In genomic region chr4:46922205-46922604, GRCh38 we compare ENCODE assay signal across 36 cellular contexts. TPM values are rescaled to one million over a fixed set of nuclear protein-coding genes. Genes with fewer than 3 reads are reported as not detected.
"Had no signal": no experiment of that assay in that cellular context is flagged by ENCODE, and none has a peak within 500 bp of the region (broad histone marks: within the 10 kb centered on the region; RNA-seq: fewer than 3 reads in every experiment).

No MANE protein-coding gene starts in this region.

- H3K27me3 ChIP-seq: ascending aorta, body of pancreas, breast epithelium had no signal

- H3K36me3 ChIP-seq: ascending aorta, breast epithelium, WERI-Rb-1 had no signal

- H3K9me3 Mint-ChIP-seq: activated CD4-positive, alpha-beta memory T cell treated with anti-CD3 and anti-CD28 coated beads, Interleukin-2, amount 10 ng/mL, durations not matched to agents 7 days and 5 days; activated naive CD8-positive, alpha-beta T cell treated with anti-CD3 and anti-CD28 coated beads, Interleukin-2, amount 10 ng/mL, durations not matched to agents 7 days and 5 days had no signal

- H3K4me3 ChIP-seq: ascending aorta, body of pancreas, breast epithelium, coronary artery had no signal

- H3K36me3 Mint-ChIP-seq: activated CD8-positive, alpha-beta memory T cell treated with anti-CD3 and anti-CD28 coated beads, Interleukin-2, amount 10 ng/mL, durations not matched to agents 7 days and 5 days; activated naive CD8-positive, alpha-beta T cell treated with anti-CD3 and anti-CD28 coated beads, Interleukin-2, amount 10 ng/mL, durations not matched to agents 7 days and 5 days had no signal

- DNase-seq: activated CD4-positive, alpha-beta memory T cell treated with anti-CD3 and anti-CD28 coated beads, Interleukin-2, amount 10 ng/mL, durations not matched to agents 7 days and 5 days; activated CD4-positive, alpha-beta T cell treated with anti-CD3 and anti-CD28 coated beads for 1 hour; activated CD4-positive, alpha-beta T cell treated with anti-CD3 and anti-CD28 coated beads for 48 hours; activated CD4-positive, CD25-positive, alpha-beta regulatory T cell; activated CD8-positive, alpha-beta memory T cell treated with anti-CD3 and anti-CD28 coated beads for 24 hours; activated CD8-positive, alpha-beta memory T cell treated with anti-CD3 and anti-CD28 coated beads, Interleukin-2, amount 10 ng/mL, durations not matched to agents 7 days and 5 days; activated CD8-positive, alpha-beta memory T cell treated with anti-CD3 and anti-CD28 coated beads, Interleukin-2, amount 50 U/mL, for 48 hours; activated effector memory CD4-positive, alpha-beta T cell treated with Interleukin-2 at 50 U/mL for 16 hours; activated naive CD4-positive, alpha-beta T cell treated with anti-CD3 and anti-CD28 coated beads, Interleukin-2, amount 50 U/mL, for 16 hours; activated naive CD8-positive, alpha-beta T cell treated with anti-CD3 and anti-CD28 coated beads, Interleukin-2, amount 10 ng/mL, durations not matched to agents 7 days and 5 days; activated T-cell treated with anti-CD3 and anti-CD28 coated beads, Interleukin-2, amount 50 U/mL, for 48 hours; amygdala; body of pancreas; NCI-H1048; NCI-H1105 treated with DMSO at 0.1 percent for 48 hours; NCI-H1436; NCI-H1694; NCI-H1930; NCI-H2081 treated with DMSO at 0.1 percent for 48 hours; NCI-H226; NCI-H446 treated with DMSO at 0.1 percent for 48 hours; NCI-H524; NCI-H69; Right ventricle myocardium superior; SW 1271; T-helper 1 cell; T1000 had no signal

- ATAC-seq: activated CD8-positive, alpha-beta memory T cell treated with anti-CD3 and anti-CD28 coated beads, Interleukin-2, amount 10 ng/mL, durations not matched to agents 7 days and 5 days; body of pancreas had no signal

- H3K9me3 ChIP-seq: ascending aorta, body of pancreas, breast epithelium had no signal

- H3K27ac ChIP-seq: ascending aorta, body of pancreas, breast epithelium, coronary artery, WERI-Rb-1 had no signal

- H3K4me1 ChIP-seq: ascending aorta, body of pancreas, breast epithelium had no signal

- H3K27ac Mint-ChIP-seq: activated CD4-positive, alpha-beta memory T cell treated with anti-CD3 and anti-CD28 coated beads, Interleukin-2, amount 10 ng/mL, durations not matched to agents 7 days and 5 days; activated CD8-positive, alpha-beta memory T cell treated with anti-CD3 and anti-CD28 coated beads, Interleukin-2, amount 10 ng/mL, durations not matched to agents 7 days and 5 days; activated naive CD8-positive, alpha-beta T cell treated with anti-CD3 and anti-CD28 coated beads, Interleukin-2, amount 10 ng/mL, durations not matched to agents 7 days and 5 days had no signal

RNA-seq across cellular contexts. Expression of gene COX7B2, which starts 13.2 kb away (rescaled TPM):
- total RNA-seq: activated CD4-positive, alpha-beta memory T cell treated with anti-CD3 and anti-CD28 coated beads, Interleukin-2, amount 10 ng/mL, durations not matched to agents 7 days and 5 days; activated CD8-positive, alpha-beta memory T cell treated with anti-CD3 and anti-CD28 coated beads, Interleukin-2, amount 10 ng/mL, durations not matched to agents 7 days and 5 days; activated naive CD8-positive, alpha-beta T cell treated with anti-CD3 and anti-CD28 coated beads, Interleukin-2, amount 10 ng/mL, durations not matched to agents 7 days and 5 days; ascending aorta; body of pancreas; breast epithelium; cardiac septum; MCF 10A; OCI-LY7; Right ventricle myocardium superior; T-helper 2 cell treated with Interferon-gamma antibody and Interleukin-4, amounts not matched to agents 100 ng/mL and 5 ng/mL, for 36 hours had no signal
- polyA plus RNA-seq: adipose tissue had no signal
